23 cellular contexts compared by ENCODE assay signal in the genomic region with DNA sequence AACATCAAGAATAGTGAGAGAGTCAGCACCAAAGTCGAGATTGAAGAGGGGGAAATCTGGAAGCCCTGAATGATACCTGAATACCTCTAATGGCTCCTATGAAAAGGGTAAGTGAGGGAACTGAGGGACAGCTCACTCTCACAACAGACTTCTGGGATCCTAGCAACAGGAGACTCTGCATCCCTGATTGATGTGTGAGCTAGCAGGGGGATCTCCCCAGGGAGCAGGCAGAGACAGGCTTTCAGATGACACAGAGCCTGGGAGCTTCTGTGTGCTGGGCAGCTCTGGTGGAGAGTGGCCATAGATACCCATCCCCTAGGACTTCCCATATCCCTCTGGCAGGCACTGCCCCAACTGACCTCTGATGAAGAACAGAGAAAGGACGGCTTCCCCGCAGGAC.
DNase-seq lines count a peak whose midpoint lies in the region; ATAC-seq lines count a peak whose summit lies in the region.
"Had no signal": no experiment of that assay in that cellular context is flagged by ENCODE, and none has a peak within 500 bp of the region (broad histone marks: within the 10 kb centered on the region; RNA-seq: fewer than 3 reads in every experiment).

No MANE protein-coding gene starts in this region.

- H3K27ac ChIP-seq in ectodermal cell (ENCODE audit: insufficient read depth, low read depth, low read length, poor library complexity, severe bottlenecking) (no peak overlapping the region), mesenchymal stem cell (ENCODE audit: low read length, poor library complexity, severe bottlenecking) (no peak overlapping the region)
- H3K27ac ChIP-seq: GM23248, spleen, tibial nerve had no signal

- H3K9me3 ChIP-seq in ectodermal cell (ENCODE audit: control insufficient read depth, low read length) (no peaks in the 10 kb centered on the region), mesenchymal stem cell (ENCODE audit: control insufficient read depth, low read length) (no peaks in the 10 kb centered on the region)

- H2BK120ac ChIP-seq in mesenchymal stem cell (ENCODE audit: low read depth, low read length): no peak overlapping the region

- H3K4ac ChIP-seq in mesenchymal stem cell (ENCODE audit: low read depth in 1 of 2, low read length in 2 of 2): no peak overlapping the region

- no peak overlapping the region for H2BK15ac ChIP-seq in mesenchymal stem cell (ENCODE audit: low read depth, poor library complexity, severe bottlenecking)

- H2AK5ac ChIP-seq in mesenchymal stem cell (ENCODE audit: low read length, severe bottlenecking): no peak overlapping the region

- H3K4me2 ChIP-seq in mesenchymal stem cell (ENCODE audit: low read length, poor library complexity, severe bottlenecking): no peak overlapping the region

- H3K18ac ChIP-seq in mesenchymal stem cell (ENCODE audit: low read depth in 1 of 2, low read length in 2 of 2): no peak overlapping the region

- H3K9ac ChIP-seq in mesenchymal stem cell (ENCODE audit: low read length): no peak overlapping the region
- H3K9ac ChIP-seq: GM23248 had no signal

- H3K4me3 ChIP-seq in ectodermal cell (ENCODE audit: insufficient read depth, low read depth, low read length): peak overlapping the region; percentile 6
- no peak overlapping the region for H3K4me3 ChIP-seq in mesenchymal stem cell (ENCODE audit: insufficient read depth in 1 of 2, low read depth in 1 of 2, low read length in 2 of 2)
- H3K4me3 ChIP-seq: GM23248, mucosa of descending colon, spleen, tibial nerve had no signal

- H2BK12ac ChIP-seq in mesenchymal stem cell (ENCODE audit: low read length in 2 of 2): no peak overlapping the region

- no peak overlapping the region for H4K91ac ChIP-seq in mesenchymal stem cell (ENCODE audit: low read length)

- DNase-seq in EH (ENCODE audit: low read depth): peak; percentile 7
- peak; percentile 5 for DNase-seq in M059J (ENCODE audit: low read depth)
- peak; percentile 14 for DNase-seq in mesenchymal stem cell
- no peak for DNase-seq in NCI-H2196 treated with DMSO at 0.1 percent for 48 hours (lab: John Stamatoyannopoulos, UW; ENCODE audit: unreplicated experiment)
- DNase-seq in kidney glomerular epithelial cell (lab: John Stamatoyannopoulos, UW): no peak
- DNase-seq: activated CD4-positive, alpha-beta T cell treated with anti-CD3 and anti-CD28 coated beads, Interleukin-2, amount 10 ng/mL, durations not matched to agents 24 days and 14 days; activated effector memory CD4-positive, alpha-beta T cell treated with Interleukin-2 at 50 U/mL for 16 hours; activated naive CD8-positive, alpha-beta T cell treated with anti-CD3 and anti-CD28 coated beads, Interleukin-2, amount 50 U/mL, for 24 hours; CD8-positive, alpha-beta T cell; DMS53; GM23248; KG1; mucosa of descending colon; MV-4-11; NCI-H2029; NCI-H526 treated with DMSO at 0.1 percent for 48 hours; spleen; stimulated activated CD4-positive, alpha-beta T cell treated with anti-CD3 and anti-CD28 coated beads, Interleukin-4, amount 100 ng/mL, for 4 hours; stimulated activated naive CD8-positive, alpha-beta T cell treated with anti-CD3 and anti-CD28 coated beads, Interleukin-15, amount 100 ng/mL, for 72 hours had no signal

- no peak overlapping the region for H2BK5ac ChIP-seq in mesenchymal stem cell (ENCODE audit: low read depth, low read length, poor library complexity, severe bottlenecking)

- H3K14ac ChIP-seq in mesenchymal stem cell (ENCODE audit: low read length in 2 of 2): no peak overlapping the region

- H3K4me1 ChIP-seq in ectodermal cell (ENCODE audit: control insufficient read depth, insufficient read depth, low read length) (no peaks in the 10 kb centered on the region), mesenchymal stem cell (ENCODE audit: control insufficient read depth, insufficient read depth, low read depth, low read length) (peaks cover 4% of the 10 kb centered on the region)
- H3K4me1 ChIP-seq: spleen, tibial nerve had no signal

- no peaks in the 10 kb centered on the region for H3K27me3 ChIP-seq in ectodermal cell (ENCODE audit: control insufficient read depth, insufficient read depth, low read length, poor library complexity, severe bottlenecking)
- H3K27me3 ChIP-seq in mesenchymal stem cell (ENCODE audit: control insufficient read depth in 1 of 2, insufficient read depth in 1 of 2, low read length in 2 of 2): no peaks in the 10 kb centered on the region
- H3K27me3 ChIP-seq: spleen, tibial nerve had no signal

- no peak overlapping the region for H2AFZ ChIP-seq in mesenchymal stem cell (ENCODE audit: low read depth, low read length)
- H2AFZ ChIP-seq: GM23248 had no signal

- H3K23ac ChIP-seq in mesenchymal stem cell (ENCODE audit: low read length in 2 of 2): no peak overlapping the region

- H4K8ac ChIP-seq in mesenchymal stem cell (ENCODE audit: low read length): no peak overlapping the region

- 84 to 85% methylated on average over 3 of the region's 3 CpGs for WGBS in ectodermal cell, 2 experiments
- WGBS in mesenchymal stem cell: 97% methylated on average over 3 of the region's 3 CpGs

- H3K79me1 ChIP-seq in mesenchymal stem cell (replicated peaks; ENCODE audit: low read length, poor library complexity, severe bottlenecking): peaks cover 10% of the 10 kb centered on the region

- H3K36me3 ChIP-seq in ectodermal cell (ENCODE audit: control insufficient read depth, insufficient read depth, low read length) (no peaks in the 10 kb centered on the region), mesenchymal stem cell (ENCODE audit: control insufficient read depth in 1 of 2, insufficient read depth in 2 of 2, low read depth in 1 of 2, low read length in 2 of 2) (no peaks in the 10 kb centered on the region)
- H3K36me3 ChIP-seq: spleen had no signal

- ATAC-seq in GM21528 (IDR thresholded peaks at IDR 0.05; ENCODE audit: low FRiP score, unreplicated experiment): no peak
- ATAC-seq: activated naive CD8-positive, alpha-beta T cell treated with anti-CD3 and anti-CD28 coated beads, Interleukin-2, amount 50 U/mL, for 24 hours; CD8-positive, alpha-beta T cell; mucosa of descending colon; Right ventricle myocardium inferior; stimulated activated naive CD8-positive, alpha-beta T cell treated with anti-CD3 and anti-CD28 coated beads, Interleukin-15, amount 100 ng/mL, for 72 hours had no signal

Comparison
In these comparisons a context has a peak if more than half of its experiments do, and no peak if none do; other contexts are left out.
1. DNase-seq: peak in EH (single experiment), M059J (single experiment) and mesenchymal stem cell (single experiment); none in NCI-H2196 treated with DMSO at 0.1 percent for 48 hours (single experiment) and kidney glomerular epithelial cell (single experiment).